ENCODE assay signal across 30 cellular contexts in genomic region chr13:32216281-32216680, GRCh38.
"Had no signal": no experiment of that assay in that cellular context is flagged by ENCODE, and none has a peak within 500 bp of the region (broad histone marks: within the 10 kb centered on the region; RNA-seq: fewer than 3 reads in every experiment).

No MANE protein-coding gene starts in this region.

- H3K4me1 ChIP-seq: parathyroid adenoma, psoas muscle, right lobe of liver, stomach, thyroid gland, tibial nerve had no signal

- FAIRE-seq: small intestine, urothelium cell line had no signal

- H3K9me3 Mint-ChIP-seq: natural killer cell treated with Interleukin-12 subunit alpha and Interleukin-12 subunit beta and Interleukin-15 and Interleukin-18, amount 100 ng/mL, for 72 hours; nephron progenitor cell; neural crest cell; stimulated activated effector memory CD8-positive, alpha-beta T cell treated with anti-CD3 and anti-CD28 coated beads, Interleukin-12 subunit alpha, Interleukin-12 subunit beta, amount 100 ng/mL, for 72 hours; stimulated activated naive B cell treated with anti-CD40 and anti-IgM and Interleukin-4, amounts not matched to agents 10 μg/mL and 1 μg/mL and 100 μg/mL, for 72 hours; stimulated activated naive CD8-positive, alpha-beta T cell treated with anti-CD3 and anti-CD28 coated beads, Interleukin-15, Interleukin-2, amounts not matched to agents 100 ng/mL and 50 ng/mL, for 24 hours had no signal

- H3K9ac ChIP-seq: parathyroid adenoma had no signal

- H3K9me3 ChIP-seq: neutrophil, ovary, psoas muscle, right lobe of liver, sigmoid colon, stomach, thoracic aorta, thyroid gland, tibial nerve, upper lobe of left lung, vagina had no signal

- ATAC-seq: natural killer cell treated with Interleukin-12 subunit alpha and Interleukin-12 subunit beta and Interleukin-15 and Interleukin-18, amount 100 ng/mL, for 72 hours; psoas muscle; right cardiac atrium; right lobe of liver; stimulated activated effector memory CD8-positive, alpha-beta T cell treated with anti-CD3 and anti-CD28 coated beads, Interleukin-12 subunit alpha, Interleukin-12 subunit beta, amount 100 ng/mL, for 72 hours; stimulated activated naive B cell treated with anti-CD40 and anti-IgM and Interleukin-4, amounts not matched to agents 10 μg/mL and 1 μg/mL and 100 μg/mL, for 72 hours had no signal

- DNase-seq: nephron progenitor cell; nucleus accumbens; ovary; posterior cingulate gyrus; psoas muscle; right cardiac atrium; right lobe of liver; sigmoid colon; small intestine; stimulated activated CD4-positive, alpha-beta T cell treated with anti-CD3 and anti-CD28 coated beads, Interleukin-15, amount 100 ng/mL, for 24 hours; stimulated activated CD4-positive, alpha-beta T cell treated with anti-CD3 and anti-CD28 coated beads, Interleukin-2, amount 100 ng/mL, for 24 hours; stimulated activated CD4-positive, alpha-beta T cell treated with anti-CD3 and anti-CD28 coated beads, Interleukin-2, amount 100 ng/mL, for 48 hours; stimulated activated CD4-positive, alpha-beta T cell treated with anti-CD3 and anti-CD28 coated beads, Interleukin-4, amount 100 ng/mL, for 24 hours; stimulated activated naive B cell treated with anti-CD40 and anti-IgM and Interleukin-4, amounts not matched to agents 10 μg/mL and 1 μg/mL and 100 μg/mL, for 72 hours; stimulated activated naive CD4-positive, alpha-beta T cell treated with Interleukin-2 at 50 U/mL for 16 hours; stomach; thyroid gland; trophoblast cell; upper lobe of left lung had no signal

- H3K4me3 ChIP-seq: ovary, psoas muscle, right lobe of liver, sigmoid colon, stomach, thoracic aorta, thyroid gland, tibial nerve, upper lobe of left lung, vagina had no signal

- H3K4me1 Mint-ChIP-seq: nephron progenitor cell; neural crest cell; stimulated activated effector memory CD8-positive, alpha-beta T cell treated with anti-CD3 and anti-CD28 coated beads, Interleukin-12 subunit alpha, Interleukin-12 subunit beta, amount 100 ng/mL, for 72 hours; stimulated activated naive B cell treated with anti-CD40 and anti-IgM and Interleukin-4, amounts not matched to agents 10 μg/mL and 1 μg/mL and 100 μg/mL, for 72 hours had no signal

- H3K36me3 Mint-ChIP-seq: natural killer cell treated with Interleukin-12 subunit alpha and Interleukin-12 subunit beta and Interleukin-15 and Interleukin-18, amount 100 ng/mL, for 72 hours had no signal

- H3K27ac Mint-ChIP-seq: natural killer cell treated with Interleukin-12 subunit alpha and Interleukin-12 subunit beta and Interleukin-15 and Interleukin-18, amount 100 ng/mL, for 72 hours; nephron progenitor cell; progenitor cell of endocrine pancreas; stimulated activated effector memory CD8-positive, alpha-beta T cell treated with anti-CD3 and anti-CD28 coated beads, Interleukin-12 subunit alpha, Interleukin-12 subunit beta, amount 100 ng/mL, for 72 hours; stimulated activated naive B cell treated with anti-CD40 and anti-IgM and Interleukin-4, amounts not matched to agents 10 μg/mL and 1 μg/mL and 100 μg/mL, for 72 hours; stimulated activated naive CD8-positive, alpha-beta T cell treated with anti-CD3 and anti-CD28 coated beads, Interleukin-15, Interleukin-2, amounts not matched to agents 100 ng/mL and 50 ng/mL, for 24 hours had no signal

- H3K27me3 ChIP-seq: neutrophil, ovary, right lobe of liver, sigmoid colon, stomach, thyroid gland, tibial nerve, upper lobe of left lung, vagina had no signal

- H3K36me3 ChIP-seq: ovary, thoracic aorta, thyroid gland had no signal

- H2AFZ ChIP-seq: parathyroid adenoma had no signal

- H3K27me3 Mint-ChIP-seq: natural killer cell treated with Interleukin-12 subunit alpha and Interleukin-12 subunit beta and Interleukin-15 and Interleukin-18, amount 100 ng/mL, for 72 hours; progenitor cell of endocrine pancreas; stimulated activated naive B cell treated with anti-CD40 and anti-IgM and Interleukin-4, amounts not matched to agents 10 μg/mL and 1 μg/mL and 100 μg/mL, for 72 hours; stimulated activated naive CD8-positive, alpha-beta T cell treated with anti-CD3 and anti-CD28 coated beads, Interleukin-15, Interleukin-2, amounts not matched to agents 100 ng/mL and 50 ng/mL, for 24 hours had no signal

- H3K27ac ChIP-seq: neutrophil, ovary, parathyroid adenoma, psoas muscle, right lobe of liver, sigmoid colon, stomach, thoracic aorta, thyroid gland, tibial nerve, upper lobe of left lung, vagina had no signal

- H3K4me3 Mint-ChIP-seq: natural killer cell treated with Interleukin-12 subunit alpha and Interleukin-12 subunit beta and Interleukin-15 and Interleukin-18, amount 100 ng/mL, for 72 hours; nephron progenitor cell; neural crest cell; stimulated activated effector memory CD8-positive, alpha-beta T cell treated with anti-CD3 and anti-CD28 coated beads, Interleukin-12 subunit alpha, Interleukin-12 subunit beta, amount 100 ng/mL, for 72 hours; stimulated activated naive B cell treated with anti-CD40 and anti-IgM and Interleukin-4, amounts not matched to agents 10 μg/mL and 1 μg/mL and 100 μg/mL, for 72 hours; stimulated activated naive CD8-positive, alpha-beta T cell treated with anti-CD3 and anti-CD28 coated beads, Interleukin-15, Interleukin-2, amounts not matched to agents 100 ng/mL and 50 ng/mL, for 24 hours had no signal

- H3K79me2 ChIP-seq: parathyroid adenoma had no signal
